In the genomic region with DNA sequence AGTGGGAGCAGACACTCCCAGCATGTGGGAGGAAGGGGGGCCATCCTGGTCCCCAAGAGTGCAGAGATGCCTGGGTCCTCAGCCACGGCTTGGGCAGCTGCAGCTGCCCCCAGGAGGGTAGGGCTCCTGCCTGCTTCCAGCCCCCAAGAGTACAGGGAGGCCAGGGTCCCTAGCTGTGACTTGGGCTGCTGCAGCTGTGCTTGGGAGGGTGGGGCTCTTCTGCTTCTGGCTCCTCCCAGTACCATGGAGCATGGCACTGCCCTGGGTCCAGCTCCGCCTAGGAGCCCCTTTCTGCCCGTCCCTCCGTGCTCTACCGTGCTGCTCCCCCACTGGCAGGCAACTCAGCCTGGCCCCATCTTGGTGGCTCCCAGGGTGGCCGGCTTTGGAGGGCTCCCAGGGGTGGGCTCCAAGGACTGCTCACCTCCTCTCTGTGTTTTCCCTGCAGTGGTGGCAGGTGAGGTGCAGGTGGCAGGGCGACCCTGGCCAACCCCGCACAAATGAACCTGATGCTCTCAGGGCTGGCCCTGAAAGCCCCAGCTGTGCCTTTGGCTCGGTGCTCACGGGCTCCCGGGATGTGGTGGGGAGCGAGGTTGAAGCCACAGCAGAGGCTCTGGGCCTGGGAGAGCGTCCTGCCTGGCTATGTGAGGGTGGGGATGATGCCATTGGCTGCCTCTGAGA, we compare ENCODE assay signal across 20 cellular contexts. TPM values are rescaled to one million over a fixed set of nuclear protein-coding genes. Genes with fewer than 3 reads are reported as not detected.
DNase-seq lines count a peak whose midpoint lies in the region; ATAC-seq, FAIRE-seq and TF ChIP-seq lines count a peak whose summit lies in the region.
"Had no signal": no experiment of that assay in that cellular context is flagged by ENCODE, and none has a peak within 500 bp of the region (broad histone marks: within the 10 kb centered on the region; RNA-seq: fewer than 3 reads in every experiment).

No MANE protein-coding gene starts in this region.

- peak overlapping the region; percentile 75 for H3K4me2 ChIP-seq in OCI-LY7 (ENCODE audit: low read length)

- FAIRE-seq in GM12892 (lab: Jason Lieb, UNC) = no peak
- FAIRE-seq: RCC 7860 had no signal

- CTCF ChIA-PET in OCI-LY7 (lab: Charles Lee; ENCODE audit: unreplicated experiment) = interaction anchor here (1.0 kb wide), 1 partner anchor 31 kb away, joined by 3 read pairs; no protein-coding TSS in a partner anchor

- POLR2A ChIA-PET in OCI-LY7 (lab: Charles Lee) = interaction anchor here (1.5 to 2.3 kb wide), 3 partner anchors 10 to 18 kb away, joined by 4 to 17 read pairs (median 12); partner anchors contain the start of gene USP22

- H3K27ac ChIP-seq in right atrium auricular region (no peak overlapping the region), OCI-LY7 (ENCODE audit: low read depth, low read length, poor library complexity, severe bottlenecking) (peak overlapping the region; percentile 70), lower lobe of right lung (no peak overlapping the region)
- H3K27ac ChIP-seq: C4-2B had no signal

- H3K27me3 Mint-ChIP-seq in T-helper 17 cell = peaks cover 24% of the 10 kb centered on the region

- no TSS peak for BruUV-seq in OCI-LY7 (replicated peaks; lab: Mats Ljungman, UMichigan)

- no peaks in the 10 kb centered on the region for H3K79me2 ChIP-seq in OCI-LY7 (ENCODE audit: insufficient read depth, low read depth, low read length)

- peak; percentile 34 for ATAC-seq in Right ventricle myocardium inferior
- ATAC-seq in lower lobe of right lung = peak; percentile 9 to 17
- ATAC-seq in T-helper 17 cell = no peak
- no peak for ATAC-seq in GM18520 (IDR thresholded peaks at IDR 0.05; ENCODE audit: unreplicated experiment)
- ATAC-seq: SK-N-SH treated with all-trans-retinoic acid at 6 μM for 48 hours had no signal

- H3K27ac Mint-ChIP-seq in T-helper 17 cell = no peak overlapping the region

- H3K4me3 ChIP-seq in right atrium auricular region (no peak overlapping the region), OCI-LY7 (ENCODE audit: low read depth, low read length, poor library complexity, severe bottlenecking) (peak overlapping the region; percentile 37), lower lobe of right lung (no peak overlapping the region)

- H4K20me1 ChIP-seq in OCI-LY7 (ENCODE audit: insufficient read depth, low read length) = no peaks in the 10 kb centered on the region

- TF ChIP-seq POLR2A in GM12892 (IDR thresholded peaks at IDR 0.05; ENCODE audit: low read depth, low read length) = no peak

- peak overlapping the region; percentile 91; the same call in 1 of the 2 replicates for H2AFZ ChIP-seq in OCI-LY7 (ENCODE audit: low read length)

- H3K9me3 ChIP-seq in right atrium auricular region (no peaks in the 10 kb centered on the region), OCI-LY7 (ENCODE audit: low read length) (no peaks in the 10 kb centered on the region), lower lobe of right lung (no peaks in the 10 kb centered on the region), T-helper 17 cell (ENCODE audit: control insufficient read depth, low read length, poor library complexity, severe bottlenecking) (no peaks in the 10 kb centered on the region)

- H3K27me3 ChIP-seq in right atrium auricular region (no peaks in the 10 kb centered on the region), lower lobe of right lung (ENCODE audit: low read depth) (no peaks in the 10 kb centered on the region)

- peaks cover 4% of the 10 kb centered on the region for H3K4me1 Mint-ChIP-seq in T-helper 17 cell

- intact Hi-C loops in Right ventricle myocardium inferior (cut with DNase I) (no loop called here), OCI-LY7 (cut with micrococcal nuclease; ENCODE audit: unreplicated experiment) (loop anchor here (1.0 kb wide), 1 partner anchor 18 kb away; the partner anchor contains the start of gene USP22), lower lobe of right lung (cut with DNase I) (no loop called here)

- no peaks in the 10 kb centered on the region for H3K36me3 ChIP-seq in right atrium auricular region
- H3K36me3 ChIP-seq in OCI-LY7 (ENCODE audit: insufficient read depth, low read length) = no peaks in the 10 kb centered on the region
- no peaks in the 10 kb centered on the region for H3K36me3 ChIP-seq in lower lobe of right lung

- DNase-seq in Right ventricle myocardium inferior (ENCODE audit: missing footprints) (no peak), right atrium auricular region (ENCODE audit: low spot score) (no peak), OCI-LY7 (ENCODE audit: low spot score) (peak; percentile 50), lower lobe of right lung (no peak), T-helper 17 cell (no peak), dermis blood vessel endothelial cell (no peak), GM12892 (ENCODE audit: insufficient read length) (no peak)
- DNase-seq: EL, KBM-7, MV-4-11, NCI-H1417, NCI-H2029 treated with DMSO at 0.1 percent for 48 hours, NCI-H2171 treated with DMSO at 0.1 percent for 48 hours, NCI-H446 treated with DMSO at 0.1 percent for 48 hours, NCI-H82, SHP77 had no signal

- TF ChIP-seq CTCF in right atrium auricular region (IDR thresholded peaks at IDR 0.05) (no peak), OCI-LY7 (conservative IDR thresholded peaks at IDR 0.05; ENCODE audit: low read length) (no peak), lower lobe of right lung (IDR thresholded peaks at IDR 0.05) (no peak)

- H3K4me3 Mint-ChIP-seq in T-helper 17 cell = no peak overlapping the region

- no peaks in the 10 kb centered on the region for H3K36me3 Mint-ChIP-seq in T-helper 17 cell (ENCODE audit: low read depth)

- H3K9me2 ChIP-seq in OCI-LY7 (ENCODE audit: insufficient read depth, low read length) = no peaks in the 10 kb centered on the region

- H3K4me1 ChIP-seq in right atrium auricular region (no peaks in the 10 kb centered on the region), OCI-LY7 (ENCODE audit: insufficient read depth, low read length, poor library complexity, severe bottlenecking) (peaks cover 85% of the 10 kb centered on the region), lower lobe of right lung (no peaks in the 10 kb centered on the region)

RNA-seq across cellular contexts. Expression of gene USP22, which starts 18.5 kb away (rescaled TPM):
- total RNA-seq in Right ventricle myocardium inferior (146 TPM), right atrium auricular region (100 to 1,000 TPM; 151 to 179 TPM), OCI-LY7 (2022) (302 TPM in 2 replicates), lower lobe of right lung (154 TPM), T-helper 17 cell (100 to 1,000 TPM; 158 to 177 TPM), dermis blood vessel endothelial cell (342 TPM in 2 replicates)
- total RNA-seq in OCI-LY7 (2014; rRNA removed; shearing (Covaris generic)) = 144 and 180 TPM in 2 replicates
- 48.8 TPM for polyA plus RNA-seq in GM12892 (2012; ENCODE audit: missing spikeins)

Comparison
In these comparisons a context has a peak if more than half of its experiments do, and no peak if none do; other contexts are left out.
1. ATAC-seq: peak in Right ventricle myocardium inferior (single experiment) and lower lobe of right lung (2 of 2); none in T-helper 17 cell (single experiment) and GM18520 (single experiment).